33 cellular contexts compared by ENCODE assay signal in the genomic region with DNA sequence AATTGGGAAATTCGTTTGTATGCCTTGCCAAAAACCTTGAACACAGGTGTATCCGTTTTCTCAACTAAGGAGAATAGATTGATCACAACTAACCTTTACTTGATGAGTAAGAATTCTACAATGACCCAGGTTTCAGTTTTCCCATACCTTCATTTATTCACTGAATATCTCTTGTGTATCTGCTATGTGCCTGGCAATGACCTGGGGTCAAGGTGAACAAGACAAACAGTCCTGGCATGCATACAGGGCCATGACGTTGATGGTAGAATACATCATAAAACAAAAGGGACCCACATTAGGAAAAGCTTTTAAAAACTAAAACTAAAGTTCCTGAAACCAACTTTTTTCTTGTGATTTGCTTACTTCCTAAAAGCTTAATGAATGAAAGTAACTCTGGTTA. TPM values are rescaled to one million over a fixed set of nuclear protein-coding genes. Genes with fewer than 3 reads are reported as not detected.
"Had no signal": no experiment of that assay in that cellular context is flagged by ENCODE, and none has a peak within 500 bp of the region (broad histone marks: within the 10 kb centered on the region; RNA-seq: fewer than 3 reads in every experiment).

No MANE protein-coding gene starts in this region.

- H3K36me3 ChIP-seq: uterus had no signal

- H3K27me3 ChIP-seq: esophagus muscularis mucosa, foreskin keratinocyte, gastroesophageal sphincter, heart right ventricle, right atrium auricular region, spleen, testis, tibial artery, upper lobe of left lung, uterus had no signal

- DNase-seq: dermis blood vessel endothelial cell; effector memory CD4-positive, alpha-beta T cell; foreskin keratinocyte; heart right ventricle; hypothalamus; immature natural killer cell; islet precursor cell; kidney glomerular epithelial cell; left colon; mesendoderm; midbrain; naive thymus-derived CD4-positive, alpha-beta T cell; nephron progenitor cell; nucleus accumbens; spleen; stimulated activated CD4-positive, alpha-beta T cell treated with anti-CD3 and anti-CD28 coated beads, Interleukin-4, amount 100 ng/mL, for 4 hours; stimulated activated naive CD8-positive, alpha-beta T cell treated with anti-CD3 and anti-CD28 coated beads, Interleukin-15, Interleukin-2, amounts not matched to agents 100 U/mL and 50 U/mL, for 24 hours; substantia nigra; testis; tibial artery; upper lobe of left lung; uterus had no signal

- H3K4me3 ChIP-seq: coronary artery, esophagus muscularis mucosa, gastroesophageal sphincter, heart right ventricle, prostate gland, right atrium auricular region, skin epidermis, spleen, testis, tibial artery, upper lobe of left lung, uterus had no signal

- ATAC-seq: foreskin keratinocyte; gastroesophageal sphincter; left colon; naive thymus-derived CD4-positive, alpha-beta T cell; stimulated activated memory B cell treated with anti-CD40 and anti-IgM and Interleukin-4, amounts not matched to agents 10 μg/mL and 1 μg/mL and 100 μg/mL, for 72 hours; stimulated activated naive CD8-positive, alpha-beta T cell treated with anti-CD3 and anti-CD28 coated beads, Interleukin-15, Interleukin-2, amounts not matched to agents 100 U/mL and 50 U/mL, for 24 hours had no signal

- H3K4me1 ChIP-seq: right atrium auricular region, spleen, upper lobe of left lung, uterus had no signal

- H3K27ac ChIP-seq: coronary artery, foreskin keratinocyte, gastroesophageal sphincter, right atrium auricular region, skin epidermis, spleen, testis, tibial artery, upper lobe of left lung, uterus had no signal

- H3K9me3 ChIP-seq: esophagus muscularis mucosa, gastroesophageal sphincter, heart right ventricle, prostate gland, right atrium auricular region, spleen, testis, tibial artery, upper lobe of left lung, uterus had no signal

RNA-seq across cellular contexts. Expression of a gene that starts 57.3 kb away (rescaled TPM):
- total RNA-seq: dermis blood vessel endothelial cell; endothelial cell of umbilical vein; epithelial cell of proximal tubule; foreskin keratinocyte; lung microvascular endothelial cell; naive thymus-derived CD4-positive, alpha-beta T cell; osteocyte; spleen; testis had no signal
- polyA plus RNA-seq: endothelial cell of umbilical vein; foreskin keratinocyte; immature natural killer cell; naive thymus-derived CD4-positive, alpha-beta T cell had no signal
